In the genomic region with DNA sequence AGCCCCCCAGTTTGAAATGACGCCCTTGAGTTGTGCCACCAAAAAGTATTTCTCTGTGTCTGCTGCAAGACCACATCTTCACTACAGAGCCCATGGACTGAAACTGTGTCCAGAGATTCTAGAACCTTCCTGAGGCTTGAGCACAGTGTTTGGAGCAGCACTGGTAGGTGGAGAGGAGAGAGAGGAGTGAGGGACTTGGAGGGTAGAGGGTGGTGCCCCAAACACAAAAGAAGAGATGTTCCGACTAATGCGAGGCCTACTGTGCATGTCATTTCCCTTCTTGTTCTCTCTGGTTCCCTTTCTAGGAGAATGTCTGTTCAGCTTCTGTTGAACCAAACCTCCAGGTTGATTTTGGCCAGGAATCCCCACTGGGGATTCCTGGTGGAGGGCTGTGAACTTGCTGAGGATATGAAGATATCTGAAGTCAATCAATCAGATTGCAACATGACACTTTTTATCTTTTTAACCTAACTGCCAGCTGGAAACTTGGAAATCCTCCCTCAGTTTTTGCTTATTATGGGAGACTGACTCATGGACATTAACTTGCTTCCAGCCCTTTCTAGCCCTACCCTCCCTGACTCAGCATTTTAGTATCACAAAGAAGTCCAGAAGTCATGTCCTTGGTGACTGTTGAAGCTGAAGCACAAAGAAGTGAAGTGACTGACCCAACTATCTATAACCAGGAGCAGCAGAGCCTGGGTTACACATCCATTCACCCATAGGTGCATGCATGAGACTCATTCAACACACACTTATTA, we compare ENCODE assay signal across 12 cellular contexts.
DNase-seq lines count a peak whose midpoint lies in the region; ATAC-seq and TF ChIP-seq lines count a peak whose summit lies in the region.
"Had no signal": no experiment of that assay in that cellular context is flagged by ENCODE, and none has a peak within 500 bp of the region (broad histone marks: within the 10 kb centered on the region; RNA-seq: fewer than 3 reads in every experiment).

No MANE protein-coding gene starts in this region.

- 87 to 95% (median 89%) methylated on average over 3 of the region's 3 CpGs for WGBS in ovary, 3 donors

- in situ Hi-C loops in astrocyte of the spinal cord (cut with HindIII; ENCODE audit: low sequenced_read_pairs), result no loop called here

- H3K36me3 ChIP-seq in ovary, result no peaks in the 10 kb centered on the region

- DNase-seq in A172 (ENCODE audit: low spot score) (peak; percentile 84), HT1080 (ENCODE audit: low read depth) (peak; percentile 75), astrocyte of the spinal cord (ENCODE audit: low read depth, low spot score) (peak; percentile 81), iris pigment epithelial cell (ENCODE audit: low read depth) (peak; percentile 82), midbrain (lab: John Stamatoyannopoulos, UW) (no peak), NCI-H510A (lab: John Stamatoyannopoulos, UW) (no peak), ovary (no peak)
- DNase-seq: activated CD4-positive, CD25-positive, alpha-beta regulatory T cell treated with anti-CD3 and anti-CD28 coated beads, Interleukin-2, amount 50 U/mL, for 72 hours; glutamatergic neuron; MM.1S; naive thymus-derived CD4-positive, alpha-beta T cell had no signal

- H3K4me1 ChIP-seq in ovary (ENCODE audit: insufficient read depth), result no peaks in the 10 kb centered on the region

- H3K4me3 ChIP-seq in astrocyte of the spinal cord (ENCODE audit: low read depth, low read length) (no peak overlapping the region), ovary (no peak overlapping the region)

- no peak for TF ChIP-seq CTCF in astrocyte of the spinal cord (IDR thresholded peaks at IDR 0.05; ENCODE audit: low read depth, low read length)
- no peak for TF ChIP-seq CTCF in ovary (IDR thresholded peaks at IDR 0.05)

- no peak for ATAC-seq in GM21786 (IDR thresholded peaks at IDR 0.05; ENCODE audit: unreplicated experiment)
- ATAC-seq: naive thymus-derived CD4-positive, alpha-beta T cell had no signal

- H3K27ac ChIP-seq in ovary, result no peak overlapping the region

- H3K9me3 ChIP-seq in ovary, result no peaks in the 10 kb centered on the region

- H3K27me3 ChIP-seq in ovary, result no peaks in the 10 kb centered on the region

- TF ChIP-seq POLR2A in ovary (IDR thresholded peaks at IDR 0.05), result no peak

- intact Hi-C loops in ovary (cut with DNase I), result no loop called here

- no peak for TF ChIP-seq EP300 in ovary (IDR thresholded peaks at IDR 0.05)

Comparison
In these comparisons a context has a peak if more than half of its experiments do, and no peak if none do; other contexts are left out.
1. DNase-seq: peak in A172 (single experiment), HT1080 (single experiment), astrocyte of the spinal cord (single experiment) and iris pigment epithelial cell (single experiment); none in midbrain (single experiment), NCI-H510A (single experiment) and ovary (0 of 5).